ENCODE assay signal across 1 cellular context in genomic region chr1:32886012-32886827, GRCh38.
TF ChIP-seq lines count a peak whose summit lies in the region.

Gene HPCA, plus strand, starts transcription at chr1:32886491. Its CDS starts 2,408 bp downstream, at chr1:32888899.

TF ChIP-seq in SK-N-SH, 30 proteins besides CTCF, POLR2A, EP300 and RAD21 (continued from another document):
- TF ChIP-seq, protein P1, sequence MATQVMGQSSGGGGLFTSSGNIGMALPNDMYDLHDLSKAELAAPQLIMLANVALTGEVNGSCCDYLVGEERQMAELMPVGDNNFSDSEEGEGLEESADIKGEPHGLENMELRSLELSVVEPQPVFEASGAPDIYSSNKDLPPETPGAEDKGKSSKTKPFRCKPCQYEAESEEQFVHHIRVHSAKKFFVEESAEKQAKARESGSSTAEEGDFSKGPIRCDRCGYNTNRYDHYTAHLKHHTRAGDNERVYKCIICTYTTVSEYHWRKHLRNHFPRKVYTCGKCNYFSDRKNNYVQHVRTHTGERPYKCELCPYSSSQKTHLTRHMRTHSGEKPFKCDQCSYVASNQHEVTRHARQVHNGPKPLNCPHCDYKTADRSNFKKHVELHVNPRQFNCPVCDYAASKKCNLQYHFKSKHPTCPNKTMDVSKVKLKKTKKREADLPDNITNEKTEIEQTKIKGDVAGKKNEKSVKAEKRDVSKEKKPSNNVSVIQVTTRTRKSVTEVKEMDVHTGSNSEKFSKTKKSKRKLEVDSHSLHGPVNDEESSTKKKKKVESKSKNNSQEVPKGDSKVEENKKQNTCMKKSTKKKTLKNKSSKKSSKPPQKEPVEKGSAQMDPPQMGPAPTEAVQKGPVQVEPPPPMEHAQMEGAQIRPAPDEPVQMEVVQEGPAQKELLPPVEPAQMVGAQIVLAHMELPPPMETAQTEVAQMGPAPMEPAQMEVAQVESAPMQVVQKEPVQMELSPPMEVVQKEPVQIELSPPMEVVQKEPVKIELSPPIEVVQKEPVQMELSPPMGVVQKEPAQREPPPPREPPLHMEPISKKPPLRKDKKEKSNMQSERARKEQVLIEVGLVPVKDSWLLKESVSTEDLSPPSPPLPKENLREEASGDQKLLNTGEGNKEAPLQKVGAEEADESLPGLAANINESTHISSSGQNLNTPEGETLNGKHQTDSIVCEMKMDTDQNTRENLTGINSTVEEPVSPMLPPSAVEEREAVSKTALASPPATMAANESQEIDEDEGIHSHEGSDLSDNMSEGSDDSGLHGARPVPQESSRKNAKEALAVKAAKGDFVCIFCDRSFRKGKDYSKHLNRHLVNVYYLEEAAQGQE (IDR thresholded peaks at IDR 0.05; ENCODE audit: low read depth, low read length), result peak; percentile 100
- 0 out of 2 replicates have a peak, but pooled peaks have one; percentile 6 for TF ChIP-seq NRF1 (IDR thresholded peaks at IDR 0.05; ENCODE audit: low read depth, low read length)
- TF ChIP-seq FOXM1 (IDR thresholded peaks at IDR 0.05; ENCODE audit: low read depth), result no peak
- TF ChIP-seq TCF12 (IDR thresholded peaks at IDR 0.05), result no peak
- no peak for TF ChIP-seq FOXJ3 (CRISPR knock-in tag; IDR thresholded peaks at IDR 0.05)
- 0 out of 2 replicates have a peak, but pooled peaks have one; percentile 16 for TF ChIP-seq RCOR1 (IDR thresholded peaks at IDR 0.05; ENCODE audit: low read length)
